In the genomic region with DNA sequence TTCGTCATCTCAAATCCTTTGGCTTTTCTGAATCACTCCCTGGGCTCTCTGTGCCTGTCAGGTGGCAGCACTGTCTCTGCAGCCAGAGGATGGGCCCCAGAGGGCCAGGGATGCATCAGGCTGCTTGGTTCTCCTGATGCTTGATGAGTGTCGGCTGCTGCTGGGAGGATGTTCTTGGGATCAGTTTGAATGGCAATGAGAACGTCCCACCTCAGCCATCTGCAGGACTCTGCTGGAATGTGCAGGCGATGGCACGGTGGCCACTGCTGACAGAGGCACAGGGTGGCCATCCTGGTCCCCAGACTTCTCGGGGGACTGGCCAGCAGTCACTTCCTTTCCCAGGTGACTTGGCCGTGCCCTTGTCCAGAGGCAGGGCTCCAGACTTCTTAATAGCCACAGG, we compare ENCODE assay signal across 19 cellular contexts.
DNase-seq lines count a peak whose midpoint lies in the region; ATAC-seq and TF ChIP-seq lines count a peak whose summit lies in the region.
"Had no signal": no experiment of that assay in that cellular context is flagged by ENCODE, and none has a peak within 500 bp of the region (broad histone marks: within the 10 kb centered on the region; RNA-seq: fewer than 3 reads in every experiment).

No MANE protein-coding gene starts in this region.

- no peak overlapping the region for H3K9ac ChIP-seq in endodermal cell (ENCODE audit: extremely low read depth, low read length, poor library complexity, severe bottlenecking)

- H3K4me1 ChIP-seq in left ventricle myocardium inferior (peaks cover 53% of the 10 kb centered on the region), endodermal cell (ENCODE audit: control insufficient read depth, insufficient read depth, low read length) (no peaks in the 10 kb centered on the region)
- H3K4me1 ChIP-seq: breast epithelium, tibial artery had no signal

- H3K9me3 ChIP-seq in left ventricle myocardium inferior (replicated peaks) (no peaks in the 10 kb centered on the region), T-helper 17 cell (ENCODE audit: control insufficient read depth, low read length, poor library complexity, severe bottlenecking) (no peaks in the 10 kb centered on the region), endodermal cell (ENCODE audit: control insufficient read depth, low read length) (no peaks in the 10 kb centered on the region)
- H3K9me3 ChIP-seq: breast epithelium, tibial artery had no signal

- H3K27ac ChIP-seq in left ventricle myocardium inferior (replicated peaks) (peak overlapping the region; percentile 22), endodermal cell (ENCODE audit: low read depth, low read length) (peak overlapping the region; percentile 3), substantia nigra (ENCODE audit: low read depth, low read length, poor library complexity, severe bottlenecking) (peak overlapping the region; percentile 84)
- H3K27ac ChIP-seq: breast epithelium, tibial artery had no signal

- H3K27me3 Mint-ChIP-seq in T-helper 17 cell (no peaks in the 10 kb centered on the region), endodermal cell (ENCODE audit: insufficient read depth) (no peaks in the 10 kb centered on the region)

- no peaks in the 10 kb centered on the region for H3K27me3 ChIP-seq in left ventricle myocardium inferior (ENCODE audit: low read depth)
- no peaks in the 10 kb centered on the region for H3K27me3 ChIP-seq in endodermal cell (ENCODE audit: control insufficient read depth, insufficient read depth, low read length, poor library complexity, severe bottlenecking)
- H3K27me3 ChIP-seq: breast epithelium, tibial artery had no signal

- H3K9me3 Mint-ChIP-seq in endodermal cell: no peaks in the 10 kb centered on the region
- H3K9me3 Mint-ChIP-seq: neural crest cell had no signal

- peaks cover 5% of the 10 kb centered on the region for H3K36me3 Mint-ChIP-seq in T-helper 17 cell (ENCODE audit: low read depth)
- H3K36me3 Mint-ChIP-seq in endodermal cell (ENCODE audit: low read depth): no peaks in the 10 kb centered on the region

- H3K27ac Mint-ChIP-seq in T-helper 17 cell (peak overlapping the region; percentile 78), endodermal cell (no peak overlapping the region)

- no peak for TF ChIP-seq CTCF in left ventricle myocardium inferior (IDR thresholded peaks at IDR 0.05; ENCODE audit: borderline replicate concordance)
- peak; percentile 33 for TF ChIP-seq CTCF in endodermal cell (conservative IDR thresholded peaks at IDR 0.05)

- H3K4me1 Mint-ChIP-seq in T-helper 17 cell: peaks cover 47% of the 10 kb centered on the region
- no peaks in the 10 kb centered on the region for H3K4me1 Mint-ChIP-seq in endodermal cell

- WGBS in endodermal cell (ENCODE audit: insufficient coverage in 1 of 2, insufficient read length in 1 of 2), 2 experiments: 88 to 91% methylated on average over 5 to 7 of the region's 7 CpGs

- intact Hi-C loops in left ventricle myocardium inferior (cut with micrococcal nuclease): no loop called here
- intact Hi-C loops in Right ventricle myocardium inferior (cut with DNase I): no loop called here

- H3K4me3 ChIP-seq in left ventricle myocardium inferior: no peak overlapping the region
- no peak overlapping the region for H3K4me3 ChIP-seq in endodermal cell (ENCODE audit: low read length)
- H3K4me3 ChIP-seq: breast epithelium, tibial artery had no signal

- no peaks in the 10 kb centered on the region for H3K36me3 ChIP-seq in left ventricle myocardium inferior
- no peaks in the 10 kb centered on the region for H3K36me3 ChIP-seq in endodermal cell (ENCODE audit: control insufficient read depth, insufficient read depth, low read length)
- H3K36me3 ChIP-seq: breast epithelium, tibial artery had no signal

- DNase-seq in left ventricle myocardium inferior: no peak
- DNase-seq in Right ventricle myocardium inferior (ENCODE audit: missing footprints): no peak
- DNase-seq in T-helper 17 cell: no peak
- peak; percentile 44 for DNase-seq in endodermal cell
- DNase-seq in substantia nigra (lab: John Stamatoyannopoulos, UW): peak in 6 of 49 donors; percentile 35 to 48 (median 42)
- DNase-seq in DMS153 treated with DMSO at 0.1 percent for 48 hours (lab: John Stamatoyannopoulos, UW; ENCODE audit: unreplicated experiment): no peak
- no peak for DNase-seq in NCI-H2196 (lab: John Stamatoyannopoulos, UW; ENCODE audit: unreplicated experiment)
- DNase-seq in hippocampal formation (lab: John Stamatoyannopoulos, UW): no peak
- DNase-seq: EL; left colon; NCI-H1694 treated with DMSO at 0.1 percent for 48 hours; NCI-H748 treated with DMSO at 0.1 percent for 48 hours; OCI-M1; stimulated activated CD4-positive, alpha-beta T cell treated with anti-CD3 and anti-CD28 coated beads, Interleukin-12 subunit alpha, Interleukin-12 subunit beta, amount 100 ng/mL, for 4 hours; stimulated activated CD8-positive, alpha-beta memory T cell treated with anti-CD3 and anti-CD28 coated beads, Interleukin-4, amount 100 ng/mL, for 48 hours; T1000; tibial artery had no signal

- H3K4me3 Mint-ChIP-seq in T-helper 17 cell (no peak overlapping the region), endodermal cell (no peak overlapping the region)
- H3K4me3 Mint-ChIP-seq: neural crest cell had no signal

- ATAC-seq in Right ventricle myocardium inferior (no peak), T-helper 17 cell (no peak)
- ATAC-seq: left colon had no signal

Comparison
In these comparisons a context has a peak if more than half of its experiments do, and no peak if none do; other contexts are left out.
1. H3K27ac ChIP-seq: peak in every context shown above with its lines; median percentile 84 in substantia nigra; 22 in left ventricle myocardium inferior; 3 in endodermal cell.